In the genomic region with DNA sequence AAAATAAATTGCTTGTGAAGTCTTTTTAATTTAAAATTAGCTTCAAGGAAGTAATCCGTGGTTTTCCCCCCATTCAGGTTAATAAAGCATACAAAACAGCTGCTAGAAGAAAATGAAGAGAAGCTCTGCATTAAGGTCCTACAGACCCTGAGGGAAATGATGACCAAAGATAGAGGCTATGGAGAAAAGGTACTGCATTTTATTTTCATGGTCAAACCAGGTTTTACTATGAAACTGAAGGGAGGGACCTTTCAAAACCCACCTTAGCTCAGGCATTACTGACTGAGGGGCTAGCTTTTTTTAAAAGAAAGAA, we compare ENCODE assay signal across 9 cellular contexts.
A peak's percentile ranks its signal among the peaks of the same experiment; 100 is the strongest.
DNase-seq lines count a peak whose midpoint lies in the region; ATAC-seq, FAIRE-seq and TF ChIP-seq lines count a peak whose summit lies in the region.
"Had no signal": no experiment of that assay in that cellular context is flagged by ENCODE, and none has a peak within 500 bp of the region (broad histone marks: within the 10 kb centered on the region; RNA-seq: fewer than 3 reads in every experiment).

No MANE protein-coding gene starts in this region.

- 6 to 8% methylated on average over 1 of the region's 1 CpG for WGBS in aorta, 2 donors

- intact Hi-C loops in Panc1 (cut with micrococcal nuclease; ENCODE audit: unreplicated experiment) (loop anchor here (1.0 kb wide), 1 partner anchor 347 kb away; no protein-coding TSS in a partner anchor), natural killer cell (cut with micrococcal nuclease) (loop anchor here (1.0 kb wide), 3 partner anchors 266 to 346 kb away; no protein-coding TSS in a partner anchor), aorta (cut with DNase I) (loop anchor here (2.0 to 5.0 kb wide), 2 partner anchors 346 to 347 kb away; no protein-coding TSS in a partner anchor), posterior cingulate gyrus (cut with DNase I) (loop anchor here (2.0 to 5.0 kb wide), 3 partner anchors 315 to 411 kb away; partner anchors contain the start of gene ARL8B)

- H3K4me1 Mint-ChIP-seq in natural killer cell = peaks cover 3 to 7% of the 10 kb centered on the region in 2 donors

- no peaks in the 10 kb centered on the region for H3K27me3 ChIP-seq in Panc1 (ENCODE audit: control insufficient read depth, insufficient read depth, low read length)
- H3K27me3 ChIP-seq in aorta (ENCODE audit: control insufficient read depth in 1 of 2, insufficient read depth in 2 of 2, low read length in 1 of 2) = no peaks in the 10 kb centered on the region

- DNase-seq in Panc1 (ENCODE audit: low read depth, low spot score) (no peak), natural killer cell (no peak), aorta (no peak), GM19239 (ENCODE audit: insufficient read length, low spot score) (no peak), posterior cingulate gyrus (no peak), activated gamma-delta T cell treated with Interleukin-2 at 50 U/mL for 16 hours (no peak)

- POLR2A ChIA-PET in Panc1 (lab: Charles Lee) = interaction anchor here (0.5 to 1.1 kb wide), 3 partner anchors 267 to 418 kb away, joined by 3 to 7 read pairs (median 4); partner anchors contain the start of gene BHLHE40

- peaks cover 16% of the 10 kb centered on the region for H3K36me3 Mint-ChIP-seq in natural killer cell

- H3K4me3 ChIP-seq in Panc1 (ENCODE audit: low read depth in 2 of 2, low read length in 2 of 2) (no peak overlapping the region), aorta (ENCODE audit: low read length in 2 of 2) (no peak overlapping the region)
- H3K4me3 ChIP-seq: thoracic aorta had no signal

- in situ Hi-C loops in Panc1 (cut with HindIII; ENCODE audit: low pct_unique_long_range_greater_than_20kb, low sequenced_read_pairs) = no loop called here

- peak overlapping the region in 1 of 2 donors; percentile 10 for H3K27ac Mint-ChIP-seq in natural killer cell

- H3K27me3 Mint-ChIP-seq in natural killer cell (ENCODE audit: low read depth in 2 of 2) = no peaks in the 10 kb centered on the region

- ATAC-seq in GM18511 (IDR thresholded peaks at IDR 0.05; ENCODE audit: unreplicated experiment) (peak; percentile 47), HG02588 (IDR thresholded peaks at IDR 0.05; ENCODE audit: unreplicated experiment) (peak; percentile 14), Panc1 (peak; percentile 71), natural killer cell (no peak), aorta (ENCODE audit: low FRiP score) (no peak)

- no peak overlapping the region for H3K4me3 Mint-ChIP-seq in natural killer cell

- CTCF ChIA-PET in Panc1 (lab: Charles Lee) = interaction anchor here (0.6 to 1.5 kb wide), 8 partner anchors 86 to 381 kb away, joined by 3 to 14 read pairs (median 6); partner anchors contain the start of gene BHLHE40

- TF ChIP-seq CTCF in Panc1 (IDR thresholded peaks at IDR 0.05) (peak; percentile 46), natural killer cell (IDR thresholded peaks at IDR 0.05) (peak; percentile 23)

- no TSS peak for BruUV-seq in Panc1 (replicated peaks; lab: Mats Ljungman, UMichigan)

- H3K36me3 ChIP-seq in Panc1 (ENCODE audit: control insufficient read depth, insufficient read depth, low read length) = no peaks in the 10 kb centered on the region
- H3K36me3 ChIP-seq in aorta (ENCODE audit: control insufficient read depth in 1 of 2, insufficient read depth in 2 of 2, low read length in 1 of 2) = peaks cover 11 to 12% of the 10 kb centered on the region in 2 donors

- H3K4me1 ChIP-seq in Panc1 (ENCODE audit: control insufficient read depth, insufficient read depth, low read length) = peaks cover 5% of the 10 kb centered on the region
- no peaks in the 10 kb centered on the region for H3K4me1 ChIP-seq in aorta (ENCODE audit: control insufficient read depth in 1 of 2, insufficient read depth in 2 of 2, low read length in 2 of 2)

- no peaks in the 10 kb centered on the region for H3K9me3 Mint-ChIP-seq in natural killer cell

- FAIRE-seq in GM19239 (lab: Jason Lieb, UNC) = no peak

- H3K27ac ChIP-seq in Panc1 (ENCODE audit: low read length) (peak overlapping the region; percentile 34; the same call in 1 of the 2 replicates), aorta (ENCODE audit: low read depth in 1 of 2, low read length in 2 of 2) (no peak overlapping the region)
- H3K27ac ChIP-seq: thoracic aorta had no signal

- H3K9me3 ChIP-seq in Panc1 (ENCODE audit: control insufficient read depth, insufficient read depth, low read depth, low read length) = no peaks in the 10 kb centered on the region
- H3K9me3 ChIP-seq in aorta (ENCODE audit: control insufficient read depth, low read length) = no peaks in the 10 kb centered on the region
- H3K9me3 ChIP-seq: thoracic aorta had no signal

Comparison
In these comparisons a context has a peak if more than half of its experiments do, and no peak if none do; other contexts are left out.
1. ATAC-seq: peak in GM18511 (single experiment), HG02588 (single experiment) and Panc1 (single experiment); none in natural killer cell (0 of 3) and aorta (single experiment).